ENCODE assay signal across 8 cellular contexts in the genomic region with DNA sequence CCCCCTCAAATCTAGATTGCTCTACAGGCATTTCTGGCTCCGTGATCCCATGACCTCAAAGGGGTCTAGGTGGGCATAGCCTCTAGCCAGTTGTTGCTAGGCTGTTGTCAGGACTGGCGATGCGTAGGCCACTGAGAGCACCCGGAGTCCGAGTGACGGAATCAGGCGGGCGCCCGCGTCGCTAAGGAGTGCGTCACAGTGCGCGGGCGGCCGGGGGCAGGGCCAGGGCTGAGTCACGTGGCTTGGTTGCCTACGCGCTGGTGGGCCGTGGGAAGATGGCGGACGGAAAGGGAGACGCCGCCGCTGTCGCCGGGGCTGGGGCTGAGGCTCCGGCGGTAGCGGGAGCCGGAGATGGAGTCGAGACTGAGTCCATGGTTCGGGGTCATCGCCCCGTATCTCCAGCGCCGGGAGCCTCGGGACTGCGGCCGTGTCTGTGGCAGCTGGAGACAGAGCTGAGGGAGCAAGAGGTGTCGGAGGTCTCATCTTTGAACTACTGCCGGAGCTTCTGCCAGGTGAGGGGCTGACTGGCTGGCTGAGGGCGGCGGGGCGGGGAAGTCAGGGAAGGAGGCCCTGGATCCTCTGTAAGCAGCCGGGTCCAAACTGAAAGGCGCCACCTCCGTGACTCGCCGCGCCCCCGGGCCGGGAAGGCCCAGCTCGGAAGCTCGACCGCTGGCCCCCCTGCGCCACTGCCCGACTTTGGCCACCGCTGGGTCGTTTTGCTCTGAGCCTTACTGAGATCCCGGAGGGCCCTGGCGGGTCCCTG. TPM values are rescaled to one million over a fixed set of nuclear protein-coding genes. Genes with fewer than 3 reads are reported as not detected.
DNase-seq lines count a peak whose midpoint lies in the region; ATAC-seq and TF ChIP-seq lines count a peak whose summit lies in the region.

A gene with protein sequence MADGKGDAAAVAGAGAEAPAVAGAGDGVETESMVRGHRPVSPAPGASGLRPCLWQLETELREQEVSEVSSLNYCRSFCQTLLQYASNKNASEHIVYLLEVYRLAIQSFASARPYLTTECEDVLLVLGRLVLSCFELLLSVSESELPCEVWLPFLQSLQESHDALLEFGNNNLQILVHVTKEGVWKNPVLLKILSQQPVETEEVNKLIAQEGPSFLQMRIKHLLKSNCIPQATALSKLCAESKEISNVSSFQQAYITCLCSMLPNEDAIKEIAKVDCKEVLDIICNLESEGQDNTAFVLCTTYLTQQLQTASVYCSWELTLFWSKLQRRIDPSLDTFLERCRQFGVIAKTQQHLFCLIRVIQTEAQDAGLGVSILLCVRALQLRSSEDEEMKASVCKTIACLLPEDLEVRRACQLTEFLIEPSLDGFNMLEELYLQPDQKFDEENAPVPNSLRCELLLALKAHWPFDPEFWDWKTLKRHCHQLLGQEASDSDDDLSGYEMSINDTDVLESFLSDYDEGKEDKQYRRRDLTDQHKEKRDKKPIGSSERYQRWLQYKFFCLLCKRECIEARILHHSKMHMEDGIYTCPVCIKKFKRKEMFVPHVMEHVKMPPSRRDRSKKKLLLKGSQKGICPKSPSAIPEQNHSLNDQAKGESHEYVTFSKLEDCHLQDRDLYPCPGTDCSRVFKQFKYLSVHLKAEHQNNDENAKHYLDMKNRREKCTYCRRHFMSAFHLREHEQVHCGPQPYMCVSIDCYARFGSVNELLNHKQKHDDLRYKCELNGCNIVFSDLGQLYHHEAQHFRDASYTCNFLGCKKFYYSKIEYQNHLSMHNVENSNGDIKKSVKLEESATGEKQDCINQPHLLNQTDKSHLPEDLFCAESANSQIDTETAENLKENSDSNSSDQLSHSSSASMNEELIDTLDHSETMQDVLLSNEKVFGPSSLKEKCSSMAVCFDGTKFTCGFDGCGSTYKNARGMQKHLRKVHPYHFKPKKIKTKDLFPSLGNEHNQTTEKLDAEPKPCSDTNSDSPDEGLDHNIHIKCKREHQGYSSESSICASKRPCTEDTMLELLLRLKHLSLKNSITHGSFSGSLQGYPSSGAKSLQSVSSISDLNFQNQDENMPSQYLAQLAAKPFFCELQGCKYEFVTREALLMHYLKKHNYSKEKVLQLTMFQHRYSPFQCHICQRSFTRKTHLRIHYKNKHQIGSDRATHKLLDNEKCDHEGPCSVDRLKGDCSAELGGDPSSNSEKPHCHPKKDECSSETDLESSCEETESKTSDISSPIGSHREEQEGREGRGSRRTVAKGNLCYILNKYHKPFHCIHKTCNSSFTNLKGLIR (N-terminal part only) (plus strand): TSS at position 263 of the 763 bp plus-strand sequence. CDS start 13 bp downstream, at position 276.

- no peaks in the 10 kb centered on the region for H3K27me3 ChIP-seq in SU-DHL-6 (ENCODE audit: low read length)
- no peaks in the 10 kb centered on the region for H3K27me3 ChIP-seq in ovary
- no peaks in the 10 kb centered on the region for H3K27me3 ChIP-seq in thymus (ENCODE audit: control insufficient read depth, insufficient read depth)

- H3K36me3 Mint-ChIP-seq in activated naive CD8-positive, alpha-beta T cell treated with anti-CD3 and anti-CD28 coated beads for 36 hours: peaks cover under 1% of the 10 kb centered on the region

- H3K36me3 ChIP-seq in SU-DHL-6 (ENCODE audit: low read length): no peaks in the 10 kb centered on the region
- H3K36me3 ChIP-seq in ovary: no peaks in the 10 kb centered on the region
- no peaks in the 10 kb centered on the region for H3K36me3 ChIP-seq in thymus (ENCODE audit: control insufficient read depth, insufficient read depth)

- ATAC-seq in HG02678 (IDR thresholded peaks at IDR 0.05; ENCODE audit: unreplicated experiment): peak; percentile 93
- ATAC-seq in Right ventricle myocardium inferior: peak; percentile 99

- DNase-seq in GM10266 (ENCODE audit: extremely low spot score): peak; percentile 92
- DNase-seq in NCI-H1417 (lab: John Stamatoyannopoulos, UW): peak; percentile 94 to 96 (median 96)
- peak; percentile 98 for DNase-seq in activated naive CD8-positive, alpha-beta T cell treated with anti-CD3 and anti-CD28 coated beads for 36 hours
- peak; percentile 97 for DNase-seq in Right ventricle myocardium inferior (ENCODE audit: missing footprints)
- DNase-seq in ovary: peak; percentile 93 to 97 (median 96)

- H3K9ac ChIP-seq in SU-DHL-6 (ENCODE audit: low read length): peak within 1 kb of the TSS; percentile 88

- H3K4me2 ChIP-seq in SU-DHL-6 (ENCODE audit: low read depth, low read length, poor library complexity, severe bottlenecking): peak within 1 kb of the TSS; percentile 95

- TF ChIP-seq EP300 in ovary (IDR thresholded peaks at IDR 0.05): peak; percentile 56

- no peak within 1 kb of the TSS for H3K27ac Mint-ChIP-seq in activated naive CD8-positive, alpha-beta T cell treated with anti-CD3 and anti-CD28 coated beads for 36 hours

- no peaks in the 10 kb centered on the region for H3K27me3 Mint-ChIP-seq in activated naive CD8-positive, alpha-beta T cell treated with anti-CD3 and anti-CD28 coated beads for 36 hours

- peak; percentile 96 for TF ChIP-seq POLR2A in ovary (IDR thresholded peaks at IDR 0.05)

- H3K9me2 ChIP-seq in SU-DHL-6 (replicated peaks; ENCODE audit: insufficient read depth, low read length): no peaks in the 10 kb centered on the region

- no peak within 1 kb of the TSS for H3K4me3 Mint-ChIP-seq in activated naive CD8-positive, alpha-beta T cell treated with anti-CD3 and anti-CD28 coated beads for 36 hours

- WGBS in ovary, 3 donors: 0 to 2% (median 0%) methylated on average over 32 to 62 of the region's 62 CpGs
- WGBS in thymus: under 1% methylated on average over 62 of the region's 62 CpGs

- H3K79me2 ChIP-seq in SU-DHL-6 (ENCODE audit: insufficient read depth, low read length): peaks cover 51% of the 10 kb centered on the region

- no peaks in the 10 kb centered on the region; the same call in 1 of the 2 replicates for H3F3A ChIP-seq in SU-DHL-6 (ENCODE audit: insufficient read depth)

- TF ChIP-seq CTCF in GM10266 (IDR thresholded peaks at IDR 0.05; ENCODE audit: control insufficient read depth, insufficient read depth, low read depth, missing control alignments): no peak
- no peak for TF ChIP-seq CTCF in SU-DHL-6 (IDR thresholded peaks at IDR 0.05; ENCODE audit: insufficient read depth, low read length, poor library complexity, severe bottlenecking)
- TF ChIP-seq CTCF in ovary (IDR thresholded peaks at IDR 0.05): peak in 1 of 3 donors; percentile 35

- intact Hi-C loops in Right ventricle myocardium inferior (cut with DNase I) (loop anchor here (5.0 kb wide), 1 partner anchor 96 kb away; the partner anchor contains the start of gene ZMPSTE24), ovary (cut with DNase I) (loop anchor here in 1 of 4 donors (10.0 kb wide), 1 partner anchor 513 kb away; no protein-coding TSS in a partner anchor)

- peaks cover 15% of the 10 kb centered on the region for H3K4me1 Mint-ChIP-seq in activated naive CD8-positive, alpha-beta T cell treated with anti-CD3 and anti-CD28 coated beads for 36 hours

- H3K9me3 ChIP-seq in SU-DHL-6 (ENCODE audit: insufficient read depth, low read length) (no peaks in the 10 kb centered on the region), ovary (no peaks in the 10 kb centered on the region), thymus (ENCODE audit: control insufficient read depth) (no peaks in the 10 kb centered on the region)

- H3K27ac ChIP-seq in SU-DHL-6 (ENCODE audit: low read depth, low read length): peak within 1 kb of the TSS; percentile 43
- peak within 1 kb of the TSS; percentile 65 to 89 for H3K27ac ChIP-seq in ovary
- H3K27ac ChIP-seq in thymus (ENCODE audit: low read depth): peak within 1 kb of the TSS; percentile 94

- H3K4me3 ChIP-seq in SU-DHL-6 (ENCODE audit: insufficient read depth, low read length, poor library complexity, severe bottlenecking) (peak within 1 kb of the TSS; percentile 80), ovary (peak within 1 kb of the TSS; percentile 96), thymus (ENCODE audit: low read length) (peak within 1 kb of the TSS; percentile 69)

- H2AFZ ChIP-seq in SU-DHL-6 (ENCODE audit: low read depth, low read length, severe bottlenecking): peak within 1 kb of the TSS; percentile 77

- no peaks in the 10 kb centered on the region for H3K9me3 Mint-ChIP-seq in activated naive CD8-positive, alpha-beta T cell treated with anti-CD3 and anti-CD28 coated beads for 36 hours

- H3K4me1 ChIP-seq in ovary (ENCODE audit: insufficient read depth): peaks cover 5% of the 10 kb centered on the region
- peaks cover 2% of the 10 kb centered on the region for H3K4me1 ChIP-seq in thymus (ENCODE audit: control insufficient read depth, insufficient read depth, low read length)

- peaks cover 42% of the 10 kb centered on the region for H4K20me1 ChIP-seq in SU-DHL-6 (ENCODE audit: low read depth, low read length)

RNA-seq across cellular contexts. Expression of the gene that starts here (rescaled TPM):
- 10 to 100 TPM; 13.6 to 13.7 TPM for total RNA-seq in activated naive CD8-positive, alpha-beta T cell treated with anti-CD3 and anti-CD28 coated beads for 36 hours
- total RNA-seq in Right ventricle myocardium inferior (12.7 TPM), ovary (10 to 100 TPM; 16.5 to 29.3 (median 19.1) TPM)
- polyA plus RNA-seq in ovary (1 to 10 TPM; 6.9 to 8.7 TPM), thymus (10.8 TPM)

Comparison
In these comparisons a context has a peak if more than half of its experiments do, and no peak if none do; other contexts are left out.
1. Peak in every context shown above with its lines: DNase-seq, ATAC-seq, H3K4me3 ChIP-seq and H3K27ac ChIP-seq.
2. H3K27ac ChIP-seq: peak in every context shown above with its lines; median percentile 94 in thymus; 77 in ovary; 43 in SU-DHL-6.